2 cellular contexts compared by ENCODE assay signal in the genomic region with DNA sequence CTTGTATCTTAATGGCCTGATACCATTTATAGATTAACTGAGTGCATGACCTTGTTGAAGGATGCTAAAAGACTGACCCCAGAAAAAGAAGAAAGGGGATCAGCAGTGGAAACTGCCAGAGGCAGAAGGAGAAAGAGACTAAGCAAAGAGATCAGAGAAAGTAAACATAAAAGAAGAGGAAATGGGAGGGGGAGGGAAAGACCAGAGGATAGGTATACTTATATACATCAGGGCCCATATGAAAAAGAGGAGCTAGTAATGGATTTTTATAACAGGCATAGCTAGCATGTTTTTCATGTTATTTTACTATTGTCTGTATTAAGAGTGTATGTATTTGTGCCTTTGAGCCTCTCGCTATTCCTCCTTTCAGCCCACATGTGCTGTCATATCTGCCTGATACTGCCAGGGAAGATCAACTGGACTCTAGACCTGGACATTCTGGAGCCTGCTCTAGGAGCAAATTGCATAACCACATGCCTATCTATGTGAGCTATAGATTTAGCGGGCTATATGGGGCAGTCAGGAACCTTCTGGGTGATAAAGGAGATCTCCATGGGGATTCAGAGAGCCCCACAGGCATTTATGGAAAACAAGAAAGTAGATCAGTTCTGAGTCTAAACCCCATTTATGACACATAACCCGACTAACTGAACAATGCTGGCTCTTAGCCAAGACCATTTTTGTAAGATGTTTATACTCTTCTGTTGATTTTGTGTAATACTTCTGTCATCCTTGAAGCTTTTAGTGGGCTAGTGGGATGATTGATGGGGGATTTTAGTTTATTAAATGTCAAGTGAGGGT.
TF ChIP-seq lines count a peak whose summit lies in the region.

No MANE protein-coding gene starts in this region.

TF ChIP-seq in Ishikawa, 13 proteins besides CTCF, POLR2A, EP300 and RAD21:
- no peak for TF ChIP-seq TCF12 (IDR thresholded peaks at IDR 0.05; ENCODE audit: low read depth)
- TF ChIP-seq NFIC (IDR thresholded peaks at IDR 0.05), result 0 out of 2 replicates have a peak, but pooled peaks have one; percentile 17
- no peak for TF ChIP-seq TEAD4 (IDR thresholded peaks at IDR 0.05)

TF ChIP-seq in GM12878, 131 proteins besides CTCF, POLR2A, EP300 and RAD21:
- TF ChIP-seq, protein P1, sequence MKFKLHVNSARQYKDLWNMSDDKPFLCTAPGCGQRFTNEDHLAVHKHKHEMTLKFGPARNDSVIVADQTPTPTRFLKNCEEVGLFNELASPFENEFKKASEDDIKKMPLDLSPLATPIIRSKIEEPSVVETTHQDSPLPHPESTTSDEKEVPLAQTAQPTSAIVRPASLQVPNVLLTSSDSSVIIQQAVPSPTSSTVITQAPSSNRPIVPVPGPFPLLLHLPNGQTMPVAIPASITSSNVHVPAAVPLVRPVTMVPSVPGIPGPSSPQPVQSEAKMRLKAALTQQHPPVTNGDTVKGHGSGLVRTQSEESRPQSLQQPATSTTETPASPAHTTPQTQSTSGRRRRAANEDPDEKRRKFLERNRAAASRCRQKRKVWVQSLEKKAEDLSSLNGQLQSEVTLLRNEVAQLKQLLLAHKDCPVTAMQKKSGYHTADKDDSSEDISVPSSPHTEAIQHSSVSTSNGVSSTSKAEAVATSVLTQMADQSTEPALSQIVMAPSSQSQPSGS (IDR thresholded peaks at IDR 0.05; ENCODE audit: low read length), result no peak
- no peak for TF ChIP-seq ZZZ3 (IDR thresholded peaks at IDR 0.05; ENCODE audit: control insufficient read depth, insufficient read length, low read depth)
- no peak for TF ChIP-seq EZH2 (IDR thresholded peaks at IDR 0.05; ENCODE audit: borderline replicate concordance, control insufficient read depth, low read depth, low read length)
- TF ChIP-seq NR2C2 (IDR thresholded peaks at IDR 0.05; ENCODE audit: borderline replicate concordance, control insufficient read depth, insufficient read length, low read depth), result no peak
- TF ChIP-seq ZNF274 (IDR thresholded peaks at IDR 0.05; ENCODE audit: insufficient read depth, insufficient read length), result no peak
- peak; percentile 26 for TF ChIP-seq JUNB (IDR thresholded peaks at IDR 0.05)
